11 cellular contexts compared by ENCODE assay signal in genomic region chr4:57081651-57082349, GRCh38. TPM values are rescaled to one million over a fixed set of nuclear protein-coding genes. Genes with fewer than 3 reads are reported as not detected.
DNase-seq lines count a peak whose midpoint lies in the region; ATAC-seq and TF ChIP-seq lines count a peak whose summit lies in the region.
"Had no signal": no experiment of that assay in that cellular context is flagged by ENCODE, and none has a peak within 500 bp of the region (broad histone marks: within the 10 kb centered on the region; RNA-seq: fewer than 3 reads in every experiment).

No MANE protein-coding gene starts in this region.

- H3K27me3 Mint-ChIP-seq in osteocyte (ENCODE audit: unreplicated experiment) (no peaks in the 10 kb centered on the region), glutamatergic neuron (ENCODE audit: unreplicated experiment) (no peaks in the 10 kb centered on the region)

- H3K4me3 ChIP-seq in adipocyte (ENCODE audit: low read length) (peak overlapping the region; percentile 6), gastroesophageal sphincter (no peak overlapping the region), upper lobe of right lung (no peak overlapping the region), mucosa of descending colon (no peak overlapping the region)

- H3K4me1 ChIP-seq in adipocyte (ENCODE audit: control insufficient read depth, insufficient read depth, low read length) = peaks cover 41% of the 10 kb centered on the region
- H3K4me1 ChIP-seq in gastroesophageal sphincter = peaks cover 19 to 64% (median 29%) of the 10 kb centered on the region in 3 donors
- H3K4me1 ChIP-seq in upper lobe of right lung = peaks cover 41% of the 10 kb centered on the region
- peaks cover 6% of the 10 kb centered on the region for H3K4me1 ChIP-seq in mucosa of descending colon (ENCODE audit: low read depth)

- H3K4me1 Mint-ChIP-seq in osteocyte (ENCODE audit: unreplicated experiment) = peaks cover 93% of the 10 kb centered on the region
- H3K4me1 Mint-ChIP-seq in glutamatergic neuron (ENCODE audit: low read depth, unreplicated experiment) = no peaks in the 10 kb centered on the region

- TF ChIP-seq POLR2A in gastroesophageal sphincter (IDR thresholded peaks at IDR 0.05) = no peak

- H3K9me3 Mint-ChIP-seq in osteocyte (ENCODE audit: unreplicated experiment) = no peaks in the 10 kb centered on the region
- no peaks in the 10 kb centered on the region for H3K9me3 Mint-ChIP-seq in glutamatergic neuron (ENCODE audit: unreplicated experiment)

- peaks cover 50% of the 10 kb centered on the region for H3K36me3 Mint-ChIP-seq in osteocyte (ENCODE audit: unreplicated experiment)
- H3K36me3 Mint-ChIP-seq in glutamatergic neuron (ENCODE audit: unreplicated experiment) = no peaks in the 10 kb centered on the region

- no peak for DNase-seq in adipocyte (ENCODE audit: low read depth)
- DNase-seq in osteocyte (ENCODE audit: extremely low spot score, unreplicated experiment) = no peak
- DNase-seq in upper lobe of right lung = no peak
- DNase-seq in kidney tubule cell (ENCODE audit: low spot score) = no peak
- DNase-seq in glutamatergic neuron = no peak
- no peak for DNase-seq in mucosa of descending colon
- DNase-seq: cortex of kidney; DMS79 treated with DMSO at 0.1 percent for 48 hours; NCI-H1048; NK-92 treated with Interleukin-12 subunit alpha and Interleukin-12 subunit beta, amount 100 ng/mL, for 24 hours had no signal

- no peak overlapping the region for H3K4me3 Mint-ChIP-seq in osteocyte (ENCODE audit: unreplicated experiment)
- no peak overlapping the region for H3K4me3 Mint-ChIP-seq in glutamatergic neuron (ENCODE audit: unreplicated experiment)

- H3K27me3 ChIP-seq in adipocyte (replicated peaks; ENCODE audit: control insufficient read depth, insufficient read depth, low read length) = no peaks in the 10 kb centered on the region
- H3K27me3 ChIP-seq in gastroesophageal sphincter = no peaks in the 10 kb centered on the region
- H3K27me3 ChIP-seq in upper lobe of right lung = no peaks in the 10 kb centered on the region

- TF ChIP-seq CTCF in gastroesophageal sphincter (IDR thresholded peaks at IDR 0.05) = no peak
- TF ChIP-seq CTCF in osteocyte (IDR thresholded peaks at IDR 0.05) = no peak
- no peak for TF ChIP-seq CTCF in upper lobe of right lung (IDR thresholded peaks at IDR 0.05)
- TF ChIP-seq CTCF in glutamatergic neuron (IDR thresholded peaks at IDR 0.05; ENCODE audit: partially characterized antibody, unreplicated experiment) = no peak
- no peak for TF ChIP-seq CTCF in mucosa of descending colon (IDR thresholded peaks at IDR 0.05)

- ATAC-seq in gastroesophageal sphincter (no peak), upper lobe of right lung (no peak), mucosa of descending colon (no peak)

- 46 to 94% methylated on average over 3 to 7 of the region's 7 CpGs for WGBS in gastroesophageal sphincter (ENCODE audit: low coverage in 1 of 2), 2 donors

- H3K27ac Mint-ChIP-seq in osteocyte (ENCODE audit: unreplicated experiment) = peak overlapping the region; percentile 92
- no peak overlapping the region for H3K27ac Mint-ChIP-seq in glutamatergic neuron (ENCODE audit: unreplicated experiment)

- H3K9ac ChIP-seq in adipocyte (ENCODE audit: low read length) = peak overlapping the region; percentile 46

- TF ChIP-seq EP300 in gastroesophageal sphincter (IDR thresholded peaks at IDR 0.05) = no peak

- H3K9me3 ChIP-seq in adipocyte (ENCODE audit: control insufficient read depth, low read length) (no peaks in the 10 kb centered on the region), gastroesophageal sphincter (no peaks in the 10 kb centered on the region), upper lobe of right lung (no peaks in the 10 kb centered on the region), mucosa of descending colon (no peaks in the 10 kb centered on the region)

- H3K27ac ChIP-seq in gastroesophageal sphincter (peak overlapping the region; percentile 78 to 88 (median 79)), upper lobe of right lung (peak overlapping the region; percentile 34)

- no peaks in the 10 kb centered on the region for H3K36me3 ChIP-seq in adipocyte (ENCODE audit: control insufficient read depth, insufficient read depth, low read length, severe bottlenecking)
- no peaks in the 10 kb centered on the region for H3K36me3 ChIP-seq in gastroesophageal sphincter
- H3K36me3 ChIP-seq in upper lobe of right lung = no peaks in the 10 kb centered on the region
- no peaks in the 10 kb centered on the region for H3K36me3 ChIP-seq in mucosa of descending colon (ENCODE audit: low read depth)

- intact Hi-C loops in upper lobe of right lung (cut with DNase I) (no loop called here), mucosa of descending colon (cut with DNase I, micrococcal nuclease) (no loop called here)

RNA-seq across cellular contexts. Expression of gene IGFBP7, which starts 28.4 kb away (rescaled TPM):
- total RNA-seq in gastroesophageal sphincter (100 to 1,000 TPM; 478 to 876 (median 798) TPM), osteocyte (3,484 and 3,576 TPM in 2 replicates), upper lobe of right lung (661 TPM), glutamatergic neuron (ENCODE audit: unreplicated experiment) (not detected), mucosa of descending colon (100 to 1,000 TPM in 2 of 3 donors, 10 to 100 TPM in 1; 32.7 to 225 (median 116) TPM)

Comparison
In these comparisons a context has a peak if more than half of its experiments do, and no peak if none do; other contexts are left out.
1. RNA of gene IGFBP7, which starts 28.4 kb away (total RNA-seq): 3,484 to 3,576 TPM in osteocyte, 478 to 876 TPM in gastroesophageal sphincter, 661 TPM in upper lobe of right lung (single experiment) and 32.7 to 225 TPM in mucosa of descending colon; not detected in glutamatergic neuron (single experiment); every median in the first group is over 10 times any median in the second.